In genomic region chr1:186301448-186301847, GRCh38 we compare ENCODE assay signal across 12 cellular contexts. TPM values are rescaled to one million over a fixed set of nuclear protein-coding genes. Genes with fewer than 3 reads are reported as not detected.
"Had no signal": no experiment of that assay in that cellular context is flagged by ENCODE, and none has a peak within 500 bp of the region (broad histone marks: within the 10 kb centered on the region; RNA-seq: fewer than 3 reads in every experiment).

No MANE protein-coding gene starts in this region.

- H2AFZ ChIP-seq: neural progenitor cell had no signal

- H3K27ac ChIP-seq: brain microvascular endothelial cell, neural progenitor cell, ovary, sigmoid colon, stomach, thoracic aorta had no signal

- DNase-seq: activated CD8-positive, alpha-beta memory T cell treated with anti-CD3 and anti-CD28 coated beads, Interleukin-2, amount 50 U/mL, for 48 hours; brain microvascular endothelial cell; effector memory CD8-positive, alpha-beta T cell; left ventricle myocardium superior; ovary; sigmoid colon; stomach; T1000 had no signal

- H3K4me3 ChIP-seq: neural progenitor cell, ovary, sigmoid colon, stomach, thoracic aorta had no signal

- H3K27me3 ChIP-seq: brain microvascular endothelial cell, neural progenitor cell, ovary, sigmoid colon, stomach had no signal

- H3K27me3 Mint-ChIP-seq: effector memory CD8-positive, alpha-beta T cell had no signal

- H3K9ac ChIP-seq: neural progenitor cell had no signal

- H3K36me3 Mint-ChIP-seq: neural progenitor cell had no signal

- H3K9me3 Mint-ChIP-seq: effector memory CD8-positive, alpha-beta T cell; neural progenitor cell had no signal

- ATAC-seq: effector memory CD8-positive, alpha-beta T cell; left ventricle myocardium superior had no signal

- H3K36me3 ChIP-seq: brain microvascular endothelial cell, neural progenitor cell, ovary, sigmoid colon, stomach, thoracic aorta had no signal

- H3K4me2 ChIP-seq: neural progenitor cell had no signal

- H3K4me1 ChIP-seq: neural progenitor cell, sigmoid colon, stomach had no signal

- H3K4me3 Mint-ChIP-seq: effector memory CD8-positive, alpha-beta T cell; neural progenitor cell had no signal

- H3K9me3 ChIP-seq: ovary, sigmoid colon, stomach, thoracic aorta had no signal

- H3K4me1 Mint-ChIP-seq: neural progenitor cell had no signal

- H3K27ac Mint-ChIP-seq: effector memory CD8-positive, alpha-beta T cell; neural progenitor cell had no signal

RNA-seq across cellular contexts. Expression of gene PRG4, which starts 5.4 kb away (rescaled TPM):
- total RNA-seq: epithelial cell of proximal tubule, kidney epithelial cell had no signal
